Comparison of ENCODE assay signal across 11 cellular contexts in the genomic region with DNA sequence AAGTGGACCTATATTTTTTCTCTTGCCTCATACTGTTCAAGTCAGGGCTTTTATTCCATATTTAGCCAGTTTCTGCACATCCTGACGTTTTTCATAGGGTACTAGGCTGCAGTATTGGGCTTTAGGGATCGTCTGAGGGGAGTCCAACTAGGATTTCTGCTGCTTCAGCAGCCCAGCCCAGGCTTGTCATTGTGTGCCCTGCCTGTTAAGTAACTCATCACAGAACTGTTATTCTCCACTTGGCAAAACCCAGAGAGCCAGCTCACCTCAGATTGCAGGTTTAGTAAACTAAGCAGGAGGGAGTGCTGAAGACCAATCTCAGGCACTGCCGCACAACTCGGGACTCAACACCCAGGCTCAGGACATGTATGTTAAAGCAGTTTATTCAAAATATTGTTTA. TPM values are rescaled to one million over a fixed set of nuclear protein-coding genes. Genes with fewer than 3 reads are reported as not detected.
DNase-seq lines count a peak whose midpoint lies in the region; ATAC-seq and TF ChIP-seq lines count a peak whose summit lies in the region.
"Had no signal": no experiment of that assay in that cellular context is flagged by ENCODE, and none has a peak within 500 bp of the region (broad histone marks: within the 10 kb centered on the region; RNA-seq: fewer than 3 reads in every experiment).

No MANE protein-coding gene starts in this region.

- TF ChIP-seq CTCF in HEK293 (tag by site-specific recombination; IDR thresholded peaks at IDR 0.05) (no peak), body of pancreas (IDR thresholded peaks at IDR 0.05) (no peak), neural crest cell (conservative IDR thresholded peaks at IDR 0.05) (no peak)

- peak in 2 of 3 donors; percentile 30 to 31 for TF ChIP-seq POLR2A in body of pancreas (IDR thresholded peaks at IDR 0.05)

- intact Hi-C loops in body of pancreas (cut with DNase I): no loop called here

- H3K4me1 ChIP-seq in HEK293 (ENCODE audit: control insufficient read depth, insufficient read depth, low read length): peaks cover 36% of the 10 kb centered on the region
- peaks cover 77% of the 10 kb centered on the region for H3K4me1 ChIP-seq in body of pancreas

- no peaks in the 10 kb centered on the region for H3K27me3 ChIP-seq in body of pancreas
- H3K27me3 ChIP-seq: esophagus squamous epithelium had no signal

- POLR2A ChIA-PET in HEK293 (lab: Yijun Ruan, JAX): interaction anchor here (1.9 kb wide), 1 partner anchor 15 kb away, joined by 4 read pairs; no protein-coding TSS in a partner anchor

- no peaks in the 10 kb centered on the region for H3K9me3 Mint-ChIP-seq in neural crest cell

- peak; percentile 15 for DNase-seq in DMS79 treated with DMSO at 0.1 percent for 48 hours (lab: John Stamatoyannopoulos, UW)
- no peak for DNase-seq in DMS79 (lab: John Stamatoyannopoulos, UW)
- DNase-seq in body of pancreas: peak in 3 of 4 donors; percentile 60 to 62 (median 61)
- no peak for DNase-seq in neural crest cell (ENCODE audit: low read depth, low spot score)
- DNase-seq in NCI-H2196 (lab: John Stamatoyannopoulos, UW; ENCODE audit: unreplicated experiment): no peak
- DNase-seq in HuH-7.5 (ENCODE audit: low spot score): no peak
- DNase-seq in AG08395 (ENCODE audit: low spot score): no peak
- DNase-seq: esophagus squamous epithelium, NCI-H446 treated with DMSO at 0.1 percent for 48 hours, occipital lobe had no signal

- H3K4me1 Mint-ChIP-seq in neural crest cell: peaks cover 44% of the 10 kb centered on the region

- H3K27me3 Mint-ChIP-seq in neural crest cell (ENCODE audit: low read depth): no peaks in the 10 kb centered on the region

- H3K9me3 ChIP-seq in HEK293 (ENCODE audit: control insufficient read depth, insufficient read depth, low read depth, low read length): no peaks in the 10 kb centered on the region
- H3K9me3 ChIP-seq in body of pancreas: no peaks in the 10 kb centered on the region
- H3K9me3 ChIP-seq: esophagus squamous epithelium had no signal

- CTCF ChIA-PET in HEK293 (lab: Yijun Ruan, JAX): interaction anchor here (1.4 kb wide), 1 partner anchor 15 kb away, joined by 5 read pairs; no protein-coding TSS in a partner anchor

- peak overlapping the region; percentile 88 for H3K4me3 Mint-ChIP-seq in neural crest cell

- H3K27ac Mint-ChIP-seq in neural crest cell (ENCODE audit: unreplicated experiment): no peak overlapping the region

- ATAC-seq in body of pancreas: no peak

- H3K27ac ChIP-seq in HEK293 (ENCODE audit: extremely low read depth, low read depth, low read length): no peak overlapping the region
- peak overlapping the region in 3 of 4 donors; percentile 92 to 94 (median 93) for H3K27ac ChIP-seq in body of pancreas

- H3K36me3 ChIP-seq in HEK293 (ENCODE audit: control insufficient read depth in 2 of 2, insufficient read depth in 1 of 2, low read length in 2 of 2) (no peaks in the 10 kb centered on the region), body of pancreas (replicated peaks in 1 of 2; ENCODE audit: insufficient read depth in 1 of 2, low read depth in 2 of 2) (no peaks in the 10 kb centered on the region)
- H3K36me3 ChIP-seq: esophagus squamous epithelium had no signal

- 29 to 39% methylated on average over 4 of the region's 4 CpGs for WGBS in body of pancreas, 2 donors

- H3K36me3 Mint-ChIP-seq in neural crest cell (ENCODE audit: low read depth): no peaks in the 10 kb centered on the region

- H3K4me3 ChIP-seq in HEK293 (ENCODE audit: low read depth, low read length) (no peak overlapping the region), body of pancreas (no peak overlapping the region)

TF ChIP-seq in HEK293, 187 proteins besides CTCF, POLR2A, EP300 and RAD21:
- TF ChIP-seq ZNF585B (tag by site-specific recombination; IDR thresholded peaks at IDR 0.05): no peak
- TF ChIP-seq ZNF501 (tag by site-specific recombination; IDR thresholded peaks at IDR 0.05): no peak
- TF ChIP-seq, protein P1, sequence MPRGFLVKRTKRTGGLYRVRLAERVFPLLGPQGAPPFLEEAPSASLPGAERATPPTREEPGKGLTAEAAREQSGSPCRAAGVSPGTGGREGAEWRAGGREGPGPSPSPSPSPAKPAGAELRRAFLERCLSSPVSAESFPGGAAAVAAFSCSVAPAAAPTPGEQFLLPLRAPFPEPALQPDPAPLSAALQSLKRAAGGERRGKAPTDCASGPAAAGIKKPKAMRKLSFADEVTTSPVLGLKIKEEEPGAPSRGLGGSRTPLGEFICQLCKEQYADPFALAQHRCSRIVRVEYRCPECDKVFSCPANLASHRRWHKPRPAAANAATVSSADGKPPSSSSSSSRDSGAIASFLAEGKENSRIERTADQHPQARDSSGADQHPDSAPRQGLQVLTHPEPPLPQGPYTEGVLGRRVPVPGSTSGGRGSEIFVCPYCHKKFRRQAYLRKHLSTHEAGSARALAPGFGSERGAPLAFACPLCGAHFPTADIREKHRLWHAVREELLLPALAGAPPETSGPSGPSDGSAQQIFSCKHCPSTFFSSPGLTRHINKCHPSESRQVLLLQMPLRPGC (tag by site-specific recombination; IDR thresholded peaks at IDR 0.05): no peak
- no peak for TF ChIP-seq KLF9 (tag by site-specific recombination; IDR thresholded peaks at IDR 0.05; ENCODE audit: low read depth)
- TF ChIP-seq SETDB1 (IDR thresholded peaks at IDR 0.05; ENCODE audit: insufficient read length, low read length): no peak
- TF ChIP-seq ZNF529 (tag by site-specific recombination; IDR thresholded peaks at IDR 0.05; ENCODE audit: insufficient replicate concordance): no peak
- TF ChIP-seq ZNF677 (tag by site-specific recombination; IDR thresholded peaks at IDR 0.05): no peak
- no peak for TF ChIP-seq ZNF768 (tag by site-specific recombination; IDR thresholded peaks at IDR 0.05)
- TF ChIP-seq ZNF266 (tag by site-specific recombination; IDR thresholded peaks at IDR 0.05; ENCODE audit: low read depth): no peak
- no peak for TF ChIP-seq ZNF777 (tag by site-specific recombination; IDR thresholded peaks at IDR 0.05; ENCODE audit: borderline replicate concordance)
- no peak for TF ChIP-seq ZBTB20 (tag by site-specific recombination; IDR thresholded peaks at IDR 0.05)
- no peak for TF ChIP-seq BCL11B (tag by site-specific recombination; IDR thresholded peaks at IDR 0.05; ENCODE audit: low read depth)
- no peak for TF ChIP-seq ZNF202 (tag by site-specific recombination; IDR thresholded peaks at IDR 0.05; ENCODE audit: borderline replicate concordance)
- no peak for TF ChIP-seq ZBTB1 (tag by site-specific recombination; IDR thresholded peaks at IDR 0.05)
- TF ChIP-seq WT1 (tag by site-specific recombination; IDR thresholded peaks at IDR 0.05): no peak
- TF ChIP-seq GLIS2 (tag by site-specific recombination; IDR thresholded peaks at IDR 0.05): no peak
- TF ChIP-seq ZNF221 (tag by site-specific recombination; IDR thresholded peaks at IDR 0.05; ENCODE audit: borderline replicate concordance): no peak
- TF ChIP-seq ZNF571 (tag by site-specific recombination; IDR thresholded peaks at IDR 0.05): no peak
- TF ChIP-seq ZNF19 (tag by site-specific recombination; IDR thresholded peaks at IDR 0.05; ENCODE audit: low read depth): no peak
- TF ChIP-seq, protein P2, sequence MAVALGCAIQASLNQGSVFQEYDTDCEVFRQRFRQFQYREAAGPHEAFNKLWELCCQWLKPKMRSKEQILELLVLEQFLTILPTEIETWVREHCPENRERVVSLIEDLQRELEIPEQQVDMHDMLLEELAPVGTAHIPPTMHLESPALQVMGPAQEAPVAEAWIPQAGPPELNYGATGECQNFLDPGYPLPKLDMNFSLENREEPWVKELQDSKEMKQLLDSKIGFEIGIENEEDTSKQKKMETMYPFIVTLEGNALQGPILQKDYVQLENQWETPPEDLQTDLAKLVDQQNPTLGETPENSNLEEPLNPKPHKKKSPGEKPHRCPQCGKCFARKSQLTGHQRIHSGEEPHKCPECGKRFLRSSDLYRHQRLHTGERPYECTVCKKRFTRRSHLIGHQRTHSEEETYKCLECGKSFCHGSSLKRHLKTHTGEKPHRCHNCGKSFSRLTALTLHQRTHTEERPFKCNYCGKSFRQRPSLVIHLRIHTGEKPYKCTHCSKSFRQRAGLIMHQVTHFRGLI (tag by site-specific recombination; IDR thresholded peaks at IDR 0.05): peak; percentile 68; the same call in 1 of the 2 replicates
- no peak for TF ChIP-seq ZNF133 (tag by site-specific recombination; IDR thresholded peaks at IDR 0.05)
- TF ChIP-seq ZBTB48 (tag by site-specific recombination; IDR thresholded peaks at IDR 0.05): peak; percentile 86
- no peak for TF ChIP-seq KLF10 (tag by site-specific recombination; IDR thresholded peaks at IDR 0.05)
- no peak for TF ChIP-seq KLF8 (tag by site-specific recombination; IDR thresholded peaks at IDR 0.05)
- TF ChIP-seq ZNF610 (tag by site-specific recombination; IDR thresholded peaks at IDR 0.05; ENCODE audit: borderline replicate concordance): 0 out of 2 replicates have a peak, but pooled peaks have one; percentile 22
TF ChIP-seq in HEK293: peak in this region for 3.

RNA-seq across cellular contexts. Expression of a gene that starts 2.8 kb away (rescaled TPM):
- total RNA-seq in body of pancreas: 10 to 100 TPM; 45.9 to 68.6 TPM
- total RNA-seq in neural crest cell: 57.1 and 58.0 TPM in 2 replicates

Comparison
In these comparisons a context has a peak if more than half of its experiments do, and no peak if none do; other contexts are left out.
1. DNase-seq: peak in DMS79 treated with DMSO at 0.1 percent for 48 hours (single experiment) and body of pancreas (3 of 4); none in DMS79 (single experiment), neural crest cell (single experiment), NCI-H2196 (single experiment), HuH-7.5 (single experiment) and AG08395 (single experiment).